In genomic region chr12:12734054-12734453, GRCh38 we compare ENCODE assay signal across 13 cellular contexts. TPM values are rescaled to one million over a fixed set of nuclear protein-coding genes. Genes with fewer than 3 reads are reported as not detected.
DNase-seq lines count a peak whose midpoint lies in the region; ATAC-seq, FAIRE-seq and TF ChIP-seq lines count a peak whose summit lies in the region.
"Had no signal": no experiment of that assay in that cellular context is flagged by ENCODE, and none has a peak within 500 bp of the region (broad histone marks: within the 10 kb centered on the region; RNA-seq: fewer than 3 reads in every experiment).

No MANE protein-coding gene starts in this region.

- no peaks in the 10 kb centered on the region for H3K27me3 ChIP-seq in K562 (ENCODE audit: control insufficient read depth in 2 of 2, insufficient read depth in 2 of 2, low read length in 2 of 2)
- H3K27me3 ChIP-seq: upper lobe of left lung had no signal

- no peak overlapping the region for H3K27ac ChIP-seq in K562 (ENCODE audit: extremely low read depth, low read depth, low read length)
- H3K27ac ChIP-seq: C4-2B, RWPE1 had no signal

- no peak overlapping the region for H3K4me3 Mint-ChIP-seq in stimulated activated naive CD8-positive, alpha-beta T cell treated with anti-CD3 and anti-CD28 coated beads, Interleukin-15, Interleukin-2, amounts not matched to agents 100 ng/mL and 50 ng/mL, for 24 hours
- no peak overlapping the region for H3K4me3 Mint-ChIP-seq in mesothelial cell of epicardium
- H3K4me3 Mint-ChIP-seq in CD14-positive monocyte, result no peak overlapping the region

- H3K27me3 Mint-ChIP-seq in stimulated activated naive CD8-positive, alpha-beta T cell treated with anti-CD3 and anti-CD28 coated beads, Interleukin-15, Interleukin-2, amounts not matched to agents 100 ng/mL and 50 ng/mL, for 24 hours, result no peaks in the 10 kb centered on the region
- H3K27me3 Mint-ChIP-seq in mesothelial cell of epicardium (ENCODE audit: low read depth), result no peaks in the 10 kb centered on the region
- no peaks in the 10 kb centered on the region for H3K27me3 Mint-ChIP-seq in CD14-positive monocyte (ENCODE audit: low read depth in 3 of 3)

- in situ Hi-C loops in K562 (cut with MboI), result no loop called here

- ATAC-seq in stimulated activated naive CD8-positive, alpha-beta T cell treated with anti-CD3 and anti-CD28 coated beads, Interleukin-15, Interleukin-2, amounts not matched to agents 100 U/mL and 50 U/mL, for 24 hours, result no peak
- no peak for ATAC-seq in K562

- BruUV-seq in K562 (replicated peaks; lab: Mats Ljungman, UMichigan), result no TSS peak

- H3K9ac ChIP-seq in K562 (ENCODE audit: insufficient read depth in 1 of 2, low read depth in 2 of 2, low read length in 2 of 2), result no peak overlapping the region

- TF ChIP-seq CTCF in K562 (IDR thresholded peaks at IDR 0.05 in 2 of 3, conservative IDR thresholded peaks at IDR 0.05 in 1 of 3; ENCODE audit: insufficient read depth in 2 of 3, low read depth in 1 of 3, low read length in 3 of 3), result no peak
- TF ChIP-seq CTCF in mesothelial cell of epicardium (IDR thresholded peaks at IDR 0.05; ENCODE audit: unreplicated experiment), result no peak
- TF ChIP-seq CTCF in CD14-positive monocyte (IDR thresholded peaks at IDR 0.05), result no peak

- no peak for FAIRE-seq in K562 (lab: Jason Lieb, UNC)

- CTCF ChIA-PET in K562 (lab: Yijun Ruan, JAX; ENCODE audit: low intra/inter-chr PET ratio), result no interaction called here

- POLR2A ChIA-PET in K562 (lab: Yijun Ruan, JAX), result interaction anchor here (1.0 to 1.3 kb wide), 2 partner anchors 10 to 13 kb away, joined by 4 read pairs; no protein-coding TSS in a partner anchor

- no peak overlapping the region for H3K4me2 ChIP-seq in K562 (ENCODE audit: insufficient read depth, low read length)

- H3K9me1 ChIP-seq in K562 (ENCODE audit: control insufficient read depth, insufficient read depth, low read length), result no peaks in the 10 kb centered on the region

- no peak for TF ChIP-seq RAD21 in K562 (CRISPR knock-in tag; conservative IDR thresholded peaks at IDR 0.05 in 1 of 2, IDR thresholded peaks at IDR 0.05 in 1 of 2)

- H3K79me2 ChIP-seq in K562 (ENCODE audit: control insufficient read depth, insufficient read depth, low read length), result peaks cover 11% of the 10 kb centered on the region

- H2AFZ ChIP-seq in K562 (ENCODE audit: low read depth, low read length), result 0 out of 2 replicates have a peak overlapping the region, but pooled peaks have one; percentile 82

- peaks cover 1% of the 10 kb centered on the region for H3K36me3 Mint-ChIP-seq in stimulated activated naive CD8-positive, alpha-beta T cell treated with anti-CD3 and anti-CD28 coated beads, Interleukin-15, Interleukin-2, amounts not matched to agents 100 ng/mL and 50 ng/mL, for 24 hours (ENCODE audit: low read depth)
- H3K36me3 Mint-ChIP-seq in mesothelial cell of epicardium, result no peaks in the 10 kb centered on the region
- H3K36me3 Mint-ChIP-seq in CD14-positive monocyte, result peaks cover 2 to 8% of the 10 kb centered on the region in 2 donors

- H3K9me3 Mint-ChIP-seq in stimulated activated naive CD8-positive, alpha-beta T cell treated with anti-CD3 and anti-CD28 coated beads, Interleukin-15, Interleukin-2, amounts not matched to agents 100 ng/mL and 50 ng/mL, for 24 hours, result no peaks in the 10 kb centered on the region
- H3K9me3 Mint-ChIP-seq in mesothelial cell of epicardium, result no peaks in the 10 kb centered on the region
- H3K9me3 Mint-ChIP-seq in CD14-positive monocyte, result no peaks in the 10 kb centered on the region

- peaks cover 36% of the 10 kb centered on the region for H3K4me1 Mint-ChIP-seq in stimulated activated naive CD8-positive, alpha-beta T cell treated with anti-CD3 and anti-CD28 coated beads, Interleukin-15, Interleukin-2, amounts not matched to agents 100 ng/mL and 50 ng/mL, for 24 hours (ENCODE audit: low read depth)
- H3K4me1 Mint-ChIP-seq in mesothelial cell of epicardium (peaks cover 27% of the 10 kb centered on the region), CD14-positive monocyte (peaks cover 20% of the 10 kb centered on the region)

- H4K20me1 ChIP-seq in K562 (replicated peaks; ENCODE audit: control insufficient read depth, insufficient read depth, low read length), result no peaks in the 10 kb centered on the region

- H3K4me3 ChIP-seq in K562, result no peak overlapping the region
- H3K4me3 ChIP-seq: upper lobe of left lung had no signal

- intact Hi-C loops in K562 (cut with micrococcal nuclease) (no loop called here), CD14-positive monocyte (cut with micrococcal nuclease) (no loop called here)

- TF ChIP-seq EP300 in K562 (IDR thresholded peaks at IDR 0.05; ENCODE audit: low read length), result no peak

- H3K36me3 ChIP-seq in K562 (ENCODE audit: control insufficient read depth, insufficient read depth, low read length), result no peaks in the 10 kb centered on the region; the same call in 2 of the 3 replicates
- H3K36me3 ChIP-seq: upper lobe of left lung had no signal

- H3K9me3 ChIP-seq in K562 (replicated peaks; ENCODE audit: control insufficient read depth, insufficient read depth, low read depth, low read length), result no peaks in the 10 kb centered on the region
- H3K9me3 ChIP-seq: upper lobe of left lung had no signal

- no peak for DNase-seq in stimulated activated naive CD8-positive, alpha-beta T cell treated with anti-CD3 and anti-CD28 coated beads, Interleukin-15, Interleukin-2, amounts not matched to agents 100 U/mL and 50 U/mL, for 24 hours
- DNase-seq in K562 (ENCODE audit: extremely low read depth in 1 of 4, low spot score in 3 of 4), result no peak
- DNase-seq in mesothelial cell of epicardium (ENCODE audit: low spot score in 2 of 2, unreplicated experiment in 2 of 2), result no peak
- DNase-seq in midbrain (lab: John Stamatoyannopoulos, UW), result no peak
- no peak for DNase-seq in CD14-positive monocyte (ENCODE audit: low spot score)
- no peak for DNase-seq in OCI-M2 (lab: John Stamatoyannopoulos, UW; ENCODE audit: unreplicated experiment)
- DNase-seq in A172 (ENCODE audit: low spot score), result no peak
- DNase-seq: activated CD4-positive, CD25-positive, alpha-beta regulatory T cell; NCI-H2029 treated with DMSO at 0.1 percent for 48 hours; upper lobe of left lung had no signal

- H3K27ac Mint-ChIP-seq in stimulated activated naive CD8-positive, alpha-beta T cell treated with anti-CD3 and anti-CD28 coated beads, Interleukin-15, Interleukin-2, amounts not matched to agents 100 ng/mL and 50 ng/mL, for 24 hours, result peak overlapping the region; percentile 2
- H3K27ac Mint-ChIP-seq in mesothelial cell of epicardium, result peak overlapping the region; percentile 4
- H3K27ac Mint-ChIP-seq in CD14-positive monocyte, result no peak overlapping the region

- peaks cover 0 to 18% of the 10 kb centered on the region in 2 experiments; a peak in 3 of 5 replicates for H3K4me1 ChIP-seq in K562 (replicated peaks in 1 of 2; ENCODE audit: control insufficient read depth in 2 of 2, insufficient read depth in 2 of 2, low read length in 2 of 2)

- TF ChIP-seq POLR2A in K562 (conservative IDR thresholded peaks at IDR 0.05), result no peak

- 90% methylated on average over 2 of the region's 2 CpGs for WGBS in K562 (ENCODE audit: insufficient coverage, low coverage, missing lambda C conversion rate)

RNA-seq across cellular contexts. Expression of gene CDKN1B, which starts 16.9 kb away (rescaled TPM):
- 6.1 and 9.5 TPM in 2 replicates for total RNA-seq in K562 (2011; cell fraction: chromatin; rRNA removed; ENCODE audit: low replicate concordance)
- total RNA-seq in K562 (2011; cell fraction: nucleolus; rRNA removed), result 15.8 and 17.9 TPM in 2 replicates
- 8.5 and 10.2 TPM in 2 replicates for total RNA-seq in K562 (2011; cell fraction: nucleoplasm; rRNA removed)
- total RNA-seq in K562 (2014; rRNA removed) (32.0 and 35.2 TPM in 2 replicates), K562 (2014; rRNA removed; fragmentation: Illumina TruSeq; extraction: Trizol) (13.5 and 16.0 TPM in 2 replicates), K562 (2015; rRNA removed; fragmentation: Illumina TruSeq; extraction: Trizol) (16.8 and 18.6 TPM in 2 replicates), K562 (2021) (23.9 and 27.3 TPM in 2 replicates), mesothelial cell of epicardium (23.6 to 28.3 TPM (median 25.0 TPM) in 3 replicates)
- polyA plus RNA-seq in K562 (2011; rRNA removed) (12.9 and 13.7 TPM in 2 replicates), K562 (2014; fragmentation: Illumina TruSeq; extraction: Trizol) (15.5 and 17.5 TPM in 2 replicates), K562 (2014; fragmentation: Nextera tagmentation; extraction: Ambion mirVana) (1 to 10 TPM; 2.6 to 3.0 TPM), K562 (2014; rRNA removed) (21.0 and 21.9 TPM in 2 replicates), CD14-positive monocyte (1 to 10 TPM; 9.2 to 9.5 TPM)
- 5.9 and 6.8 TPM in 2 replicates for polyA plus RNA-seq in K562 (2011; cell fraction: cytosol; rRNA removed)
- polyA plus RNA-seq in K562 (2011; cell fraction: nucleus; rRNA removed), result 10.1 and 11.6 TPM in 2 replicates
- polyA plus RNA-seq in K562 (2012), result 22.9 and 24.9 TPM in 2 replicates
- 8.8 and 9.9 TPM in 2 replicates for polyA minus RNA-seq in K562 (2011; rRNA and poly(A)+ RNA removed)
- 5.1 and 8.9 TPM in 2 replicates for polyA minus RNA-seq in K562 (2011; cell fraction: cytosol; rRNA and poly(A)+ RNA removed)
- polyA minus RNA-seq in K562 (2011; cell fraction: nucleus; rRNA and poly(A)+ RNA removed), result 13.9 and 27.3 TPM in 2 replicates
- total RNA-seq in A172 (2014; rRNA removed; shearing (Covaris generic)), result 18.1 and 20.0 TPM in 2 replicates

RNA-seq across cellular contexts. Expression of gene GPR19, which starts 38.1 kb away (rescaled TPM):
- 0.65 and 0.70 TPM in 2 replicates for total RNA-seq in K562 (2011; cell fraction: chromatin; rRNA removed; ENCODE audit: low replicate concordance)
- total RNA-seq in K562 (2011; cell fraction: nucleolus; rRNA removed), result 0.53 TPM in 1 of 2 replicates, not detected in the other
- total RNA-seq in K562 (2011; cell fraction: nucleoplasm; rRNA removed), result 0.44 and 0.53 TPM in 2 replicates
- total RNA-seq in K562 (2014; rRNA removed) (0.08 TPM in 1 of 2 replicates, not detected in the other), K562 (2014; rRNA removed; fragmentation: Illumina TruSeq; extraction: Trizol) (0.73 and 0.76 TPM in 2 replicates), K562 (2015; rRNA removed; fragmentation: Illumina TruSeq; extraction: Trizol) (0.15 and 0.22 TPM in 2 replicates), K562 (2021) (0.35 TPM in 1 of 2 replicates, not detected in the other), mesothelial cell of epicardium (0.53 to 1.1 TPM (median 1.0 TPM) in 3 replicates)
- polyA plus RNA-seq in K562 (2011; rRNA removed) (0.35 and 0.40 TPM in 2 replicates), K562 (2014; fragmentation: Illumina TruSeq; extraction: Trizol) (0.40 and 0.62 TPM in 2 replicates), K562 (2014; fragmentation: Nextera tagmentation; extraction: Ambion mirVana) (under 1 TPM; 0.22 to 0.35 TPM), K562 (2014; rRNA removed) (0.24 TPM in 1 of 2 replicates, not detected in the other), CD14-positive monocyte (not detected)
- polyA plus RNA-seq in K562 (2011; cell fraction: cytosol; rRNA removed), result 0.07 and 0.46 TPM in 2 replicates
- 0.63 and 0.65 TPM in 2 replicates for polyA plus RNA-seq in K562 (2011; cell fraction: nucleus; rRNA removed)
- polyA plus RNA-seq in K562 (2012), result 0.16 and 0.44 TPM in 2 replicates
- polyA minus RNA-seq in K562 (2011; rRNA and poly(A)+ RNA removed), result 0.72 TPM in 1 of 2 replicates, not detected in the other
- polyA minus RNA-seq in K562 (2011; cell fraction: cytosol; rRNA and poly(A)+ RNA removed), result not detected in 2 replicates
- polyA minus RNA-seq in K562 (2011; cell fraction: nucleus; rRNA and poly(A)+ RNA removed), result 0.78 TPM in 1 of 2 replicates, not detected in the other
- 0.57 and 0.84 TPM in 2 replicates for total RNA-seq in A172 (2014; rRNA removed; shearing (Covaris generic))
- total RNA-seq: upper lobe of left lung had no signal

RNA-seq across cellular contexts. Expression of gene APOLD1, which starts 51.4 kb away (rescaled TPM):
- total RNA-seq in K562 (2011; cell fraction: chromatin; rRNA removed; ENCODE audit: low replicate concordance), result 1.2 and 1.3 TPM in 2 replicates
- 1.6 and 1.7 TPM in 2 replicates for total RNA-seq in K562 (2011; cell fraction: nucleolus; rRNA removed)
- 2.1 and 2.5 TPM in 2 replicates for total RNA-seq in K562 (2011; cell fraction: nucleoplasm; rRNA removed)
- total RNA-seq in K562 (2014; rRNA removed), result 0.41 and 2.0 TPM in 2 replicates
- 0.61 and 0.65 TPM in 2 replicates for total RNA-seq in K562 (2014; rRNA removed; fragmentation: Illumina TruSeq; extraction: Trizol)
- total RNA-seq in K562 (2015; rRNA removed; fragmentation: Illumina TruSeq; extraction: Trizol), result 1.1 TPM in 2 replicates
- total RNA-seq in K562 (2021), result 0.89 and 0.93 TPM in 2 replicates
- polyA plus RNA-seq in K562 (2011; rRNA removed), result 0.49 and 0.84 TPM in 2 replicates
- polyA plus RNA-seq in K562 (2011; cell fraction: cytosol; rRNA removed), result 0.30 and 0.35 TPM in 2 replicates
- 0.74 and 0.97 TPM in 2 replicates for polyA plus RNA-seq in K562 (2011; cell fraction: nucleus; rRNA removed)
- polyA plus RNA-seq in K562 (2012), result 0.82 and 1.4 TPM in 2 replicates
- 0.46 and 0.61 TPM in 2 replicates for polyA plus RNA-seq in K562 (2014; fragmentation: Illumina TruSeq; extraction: Trizol)
- polyA plus RNA-seq in K562 (2014; fragmentation: Nextera tagmentation; extraction: Ambion mirVana), result under 1 TPM; 0.28 to 0.45 TPM
- 0.45 and 0.93 TPM in 2 replicates for polyA plus RNA-seq in K562 (2014; rRNA removed)
- 0.74 and 1.1 TPM in 2 replicates for polyA minus RNA-seq in K562 (2011; rRNA and poly(A)+ RNA removed)
- 0.36 and 1.2 TPM in 2 replicates for polyA minus RNA-seq in K562 (2011; cell fraction: cytosol; rRNA and poly(A)+ RNA removed)
- polyA minus RNA-seq in K562 (2011; cell fraction: nucleus; rRNA and poly(A)+ RNA removed), result 1.5 and 2.2 TPM in 2 replicates
- total RNA-seq in mesothelial cell of epicardium, result 3.0 to 5.1 TPM (median 3.9 TPM) in 3 replicates
- polyA plus RNA-seq in CD14-positive monocyte, result under 1 TPM in 1 of 2 donors, not detected in 1; 0.08 TPM
- 3.3 and 3.5 TPM in 2 replicates for total RNA-seq in A172 (2014; rRNA removed; shearing (Covaris generic))

Comparison
In these comparisons a context has a peak if more than half of its experiments do, and no peak if none do; other contexts are left out.
1. H3K27ac Mint-ChIP-seq: peak in stimulated activated naive CD8-positive, alpha-beta T cell treated with anti-CD3 and anti-CD28 coated beads, Interleukin-15, Interleukin-2, amounts not matched to agents 100 ng/mL and 50 ng/mL, for 24 hours (single experiment) and mesothelial cell of epicardium (single experiment); none in CD14-positive monocyte (0 of 7).